Comparison of ENCODE assay signal across 1 cellular context in the genomic region with DNA sequence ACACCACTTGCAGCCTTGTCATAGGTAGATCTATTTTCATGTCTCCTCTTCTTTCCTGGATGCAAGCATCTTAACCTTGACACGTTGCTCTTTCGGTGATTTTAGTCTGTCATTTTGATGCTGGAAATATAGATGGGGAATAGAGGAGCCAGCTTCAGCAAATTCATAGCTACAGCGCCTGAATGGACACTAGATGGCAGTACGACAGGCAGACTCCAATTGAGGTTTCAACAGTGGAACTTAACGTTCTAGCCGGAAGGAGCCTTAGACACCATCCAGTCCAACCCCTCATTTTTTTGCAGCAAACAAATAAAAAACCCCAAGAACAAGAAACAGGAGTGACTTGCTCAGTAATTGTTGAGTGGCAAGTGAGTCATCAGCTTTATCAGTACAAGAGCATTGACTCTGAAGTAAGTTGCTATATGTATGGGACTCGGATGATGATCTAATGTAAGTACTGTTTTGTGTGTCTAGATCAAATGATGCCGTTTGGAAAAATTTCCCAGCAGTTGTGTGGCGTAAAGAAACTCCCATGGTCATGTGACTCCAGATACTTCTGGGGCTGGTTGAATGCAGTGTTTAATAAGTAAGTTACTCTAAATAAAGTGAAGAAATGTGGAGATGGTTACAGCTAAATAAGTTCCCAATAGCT.
TF ChIP-seq lines count a peak whose summit lies in the region.

No MANE protein-coding gene starts in this region.

TF ChIP-seq in endothelial cell of umbilical vein, 7 proteins besides CTCF, POLR2A, EP300 and RAD21 (continued from another document):
- TF ChIP-seq MYC (IDR thresholded peaks at IDR 0.05; ENCODE audit: low read depth, low read length), result no peak
